ENCODE assay signal across 9 cellular contexts in the genomic region with DNA sequence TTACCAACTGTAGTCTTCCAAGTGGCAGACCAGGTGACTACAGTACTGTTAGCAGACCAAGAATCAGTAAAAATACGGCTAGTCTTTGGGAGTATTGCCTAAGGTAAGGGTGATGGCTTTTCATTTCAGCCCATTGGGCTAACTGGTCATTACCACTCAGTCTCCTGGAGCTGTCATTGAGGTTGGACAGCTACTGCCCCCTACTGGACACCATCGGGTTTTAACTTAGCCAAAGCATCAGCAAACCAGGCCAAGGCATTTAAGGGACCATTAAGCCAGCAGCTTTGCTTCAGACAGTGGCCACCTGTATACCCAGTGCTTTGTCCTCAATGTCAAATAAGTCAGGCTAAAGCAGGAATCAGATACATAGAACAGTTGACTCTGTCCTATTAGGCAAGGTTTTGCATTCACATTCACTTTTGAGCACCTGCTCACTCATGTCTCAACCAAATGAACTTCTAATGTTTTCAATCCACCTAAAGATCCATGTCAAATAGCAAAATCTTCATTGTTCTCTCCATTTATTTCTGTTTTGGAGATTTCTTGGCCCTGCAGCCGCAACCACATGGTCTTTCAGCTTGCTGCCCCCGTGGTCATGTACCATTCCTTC.
DNase-seq lines count a peak whose midpoint lies in the region; ATAC-seq and TF ChIP-seq lines count a peak whose summit lies in the region.
"Had no signal": no experiment of that assay in that cellular context is flagged by ENCODE, and none has a peak within 500 bp of the region (broad histone marks: within the 10 kb centered on the region; RNA-seq: fewer than 3 reads in every experiment).

No MANE protein-coding gene starts in this region.

- H3K27ac ChIP-seq in AG04450 (ENCODE audit: low read depth, low read length) (no peak overlapping the region), suprapubic skin (no peak overlapping the region)
- H3K27ac ChIP-seq: skin epidermis had no signal

- DNase-seq in AG04450 (ENCODE audit: low read depth, low spot score) (no peak), T-cell (peak in 31 of 34 experiments; percentile 9 to 57 (median 45)), astrocyte of the spinal cord (ENCODE audit: low read depth, low spot score) (peak; percentile 43), inferior parietal cortex (ENCODE audit: extremely low spot score) (peak; percentile 52), suprapubic skin (ENCODE audit: low spot score in 2 of 2) (no peak)
- peak; percentile 67 to 68 for DNase-seq in stimulated activated CD4-positive, alpha-beta T cell treated with anti-CD3 and anti-CD28 coated beads, Interleukin-2, amount 100 ng/mL, for 48 hours

- H3K4me1 Mint-ChIP-seq in T-cell, result no peaks in the 10 kb centered on the region

- no peaks in the 10 kb centered on the region for H3K4me1 ChIP-seq in suprapubic skin

- ATAC-seq in GM18511 (IDR thresholded peaks at IDR 0.05; ENCODE audit: unreplicated experiment) (peak; percentile 58), HG03432 (IDR thresholded peaks at IDR 0.05; ENCODE audit: unreplicated experiment) (peak; percentile 60), T-cell (replicated peaks in 1 of 4) (peak in 3 of 4 experiments; percentile 49 to 61 (median 61))

- H3K4me3 ChIP-seq in AG04450 (ENCODE audit: low read depth, low read length) (no peak overlapping the region), astrocyte of the spinal cord (ENCODE audit: low read depth, low read length) (no peak overlapping the region), suprapubic skin (no peak overlapping the region)
- H3K4me3 ChIP-seq: skin epidermis had no signal

- no peak for TF ChIP-seq EP300 in suprapubic skin (IDR thresholded peaks at IDR 0.05)

- no peaks in the 10 kb centered on the region for H3K36me3 Mint-ChIP-seq in T-cell

- POLR2A ChIA-PET in AG04450 (lab: Yijun Ruan, JAX), result no interaction called here
- POLR2A ChIA-PET in T-cell (lab: Charles Lee), result no interaction called here

- H3K9me3 ChIP-seq in AG04450 (ENCODE audit: control insufficient read depth, insufficient read depth, low read length), result no peaks in the 10 kb centered on the region
- H3K9me3 ChIP-seq in suprapubic skin, result no peaks in the 10 kb centered on the region

- no peak overlapping the region for H3K4me3 Mint-ChIP-seq in T-cell

- TF ChIP-seq POLR2A in suprapubic skin (IDR thresholded peaks at IDR 0.05), result no peak

- no peaks in the 10 kb centered on the region for H3K36me3 ChIP-seq in suprapubic skin

- in situ Hi-C loops in astrocyte of the spinal cord (cut with HindIII; ENCODE audit: low sequenced_read_pairs), result no loop called here

- CTCF ChIA-PET in AG04450 (lab: Charles Lee) (interaction anchor here (1.0 to 1.3 kb wide), 5 partner anchors 9 to 392 kb away, joined by 3 to 8 read pairs (median 6); no protein-coding TSS in a partner anchor), T-cell (lab: Charles Lee) (interaction anchor here in 1 of 2 donors (0.6 to 1.0 kb wide), 2 partner anchors 188 to 205 kb away, joined by 3 read pairs; no protein-coding TSS in a partner anchor)

- H3K9me3 Mint-ChIP-seq in T-cell, result no peaks in the 10 kb centered on the region

- TF ChIP-seq CTCF in AG04450 (IDR thresholded peaks at IDR 0.05; ENCODE audit: low read depth, low read length) (peak; percentile 58), astrocyte of the spinal cord (IDR thresholded peaks at IDR 0.05; ENCODE audit: low read depth, low read length) (peak; percentile 71), suprapubic skin (IDR thresholded peaks at IDR 0.05) (peak in 1 of 2 donors; percentile 27)

- no peaks in the 10 kb centered on the region for H3K27me3 ChIP-seq in AG04450 (ENCODE audit: control insufficient read depth, insufficient read depth, low read length)
- H3K27me3 ChIP-seq in suprapubic skin, result no peaks in the 10 kb centered on the region

- 77% methylated on average over 4 of the region's 4 CpGs for WGBS in suprapubic skin

- no peaks in the 10 kb centered on the region for H3K27me3 Mint-ChIP-seq in T-cell

- H3K27ac Mint-ChIP-seq in T-cell, result no peak overlapping the region

Comparison
In these comparisons a context has a peak if more than half of its experiments do, and no peak if none do; other contexts are left out.
1. DNase-seq: peak in T-cell (31 of 34), astrocyte of the spinal cord (single experiment), inferior parietal cortex (single experiment) and stimulated activated CD4-positive, alpha-beta T cell treated with anti-CD3 and anti-CD28 coated beads, Interleukin-2, amount 100 ng/mL, for 48 hours (2 of 2); none in AG04450 (single experiment) and suprapubic skin (0 of 2).
2. Peak in every context shown above with its lines, with median percentiles within 50 percentile points of each other: ATAC-seq.